27 cellular contexts compared by ENCODE assay signal in the genomic region with DNA sequence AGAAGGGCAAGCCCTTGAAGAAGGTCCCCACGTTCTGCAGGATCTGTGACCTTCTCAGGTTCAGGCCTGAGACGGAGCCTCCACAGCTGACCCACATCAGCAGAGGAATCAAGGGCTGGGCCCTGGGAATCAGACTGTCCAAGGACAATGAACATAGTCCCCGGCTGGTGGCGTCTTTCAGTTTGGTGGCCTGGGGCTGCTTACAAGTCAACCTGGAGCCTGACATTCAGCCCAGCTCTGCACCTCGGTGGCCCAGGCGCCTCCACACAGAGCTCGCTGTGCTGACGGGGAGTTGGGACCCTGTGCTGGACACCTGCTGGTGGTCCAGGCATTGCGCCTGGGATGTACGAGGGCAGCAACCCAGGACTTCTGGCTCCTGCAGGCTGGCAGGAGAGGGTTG.
"Had no signal": no experiment of that assay in that cellular context is flagged by ENCODE, and none has a peak within 500 bp of the region (broad histone marks: within the 10 kb centered on the region; RNA-seq: fewer than 3 reads in every experiment).

No MANE protein-coding gene starts in this region.

- H3K4me1 ChIP-seq: neural progenitor cell, parathyroid adenoma, psoas muscle, right lobe of liver, sigmoid colon, stomach, tibial nerve, upper lobe of left lung, uterus had no signal

- H3K36me3 Mint-ChIP-seq: natural killer cell; neural progenitor cell; stimulated activated effector memory CD8-positive, alpha-beta T cell treated with anti-CD3 and anti-CD28 coated beads, Interleukin-12 subunit alpha, Interleukin-12 subunit beta, amount 100 ng/mL, for 72 hours; stimulated activated naive B cell treated with anti-CD40 and anti-IgM and Interleukin-4, amounts not matched to agents 10 μg/mL and 1 μg/mL and 100 μg/mL, for 72 hours had no signal

- H3K9me3 Mint-ChIP-seq: natural killer cell; stimulated activated effector memory CD8-positive, alpha-beta T cell treated with anti-CD3 and anti-CD28 coated beads, Interleukin-12 subunit alpha, Interleukin-12 subunit beta, amount 100 ng/mL, for 72 hours; stimulated activated naive CD8-positive, alpha-beta T cell treated with anti-CD3 and anti-CD28 coated beads, Interleukin-15, Interleukin-2, amounts not matched to agents 100 ng/mL and 50 ng/mL, for 24 hours had no signal

- H3K27ac Mint-ChIP-seq: natural killer cell; nephron; neural progenitor cell; progenitor cell of endocrine pancreas; stimulated activated effector memory CD8-positive, alpha-beta T cell treated with anti-CD3 and anti-CD28 coated beads, Interleukin-12 subunit alpha, Interleukin-12 subunit beta, amount 100 ng/mL, for 72 hours; stimulated activated naive B cell treated with anti-CD40 and anti-IgM and Interleukin-4, amounts not matched to agents 10 μg/mL and 1 μg/mL and 100 μg/mL, for 72 hours; stimulated activated naive CD8-positive, alpha-beta T cell treated with anti-CD3 and anti-CD28 coated beads, Interleukin-15, Interleukin-2, amounts not matched to agents 100 ng/mL and 50 ng/mL, for 24 hours had no signal

- H3K27me3 Mint-ChIP-seq: progenitor cell of endocrine pancreas; stimulated activated naive CD8-positive, alpha-beta T cell treated with anti-CD3 and anti-CD28 coated beads, Interleukin-15, Interleukin-2, amounts not matched to agents 100 ng/mL and 50 ng/mL, for 24 hours had no signal

- H3K9me3 ChIP-seq: ovary, psoas muscle, right lobe of liver, sigmoid colon, stomach, thoracic aorta, thyroid gland, tibial nerve, upper lobe of left lung, uterus had no signal

- H3K36me3 ChIP-seq: neural progenitor cell, ovary, right lobe of liver, sigmoid colon, stomach, thoracic aorta, thyroid gland, tibial nerve, upper lobe of left lung, uterus had no signal

- H3K27ac ChIP-seq: neural progenitor cell, ovary, parathyroid adenoma, psoas muscle, right lobe of liver, sigmoid colon, stomach, thoracic aorta, thyroid gland, tibial nerve, upper lobe of left lung, uterus had no signal

- H3K4me1 Mint-ChIP-seq: natural killer cell; nephron; neural progenitor cell; stimulated activated effector memory CD8-positive, alpha-beta T cell treated with anti-CD3 and anti-CD28 coated beads, Interleukin-12 subunit alpha, Interleukin-12 subunit beta, amount 100 ng/mL, for 72 hours; stimulated activated naive B cell treated with anti-CD40 and anti-IgM and Interleukin-4, amounts not matched to agents 10 μg/mL and 1 μg/mL and 100 μg/mL, for 72 hours had no signal

- DNase-seq: natural killer cell; occipital lobe; right cardiac atrium; small intestine; stimulated activated CD4-positive, alpha-beta T cell treated with anti-CD3 and anti-CD28 coated beads, Interleukin-15, amount 100 ng/mL, for 24 hours; stimulated activated CD4-positive, alpha-beta T cell treated with anti-CD3 and anti-CD28 coated beads, Interleukin-2, amount 100 ng/mL, for 24 hours; stimulated activated CD4-positive, alpha-beta T cell treated with anti-CD3 and anti-CD28 coated beads, Interleukin-2, amount 100 ng/mL, for 48 hours; stimulated activated CD4-positive, alpha-beta T cell treated with anti-CD3 and anti-CD28 coated beads, Interleukin-4, amount 100 ng/mL, for 24 hours; stimulated activated naive B cell treated with anti-CD40 and anti-IgM and Interleukin-4, amounts not matched to agents 10 μg/mL and 1 μg/mL and 100 μg/mL, for 72 hours; stimulated activated naive CD4-positive, alpha-beta T cell treated with Interleukin-2 at 50 U/mL for 16 hours; stomach; thyroid gland; trophoblast cell; upper lobe of left lung; uterus had no signal

- H3K27me3 ChIP-seq: neural progenitor cell, ovary, right lobe of liver, thyroid gland, tibial nerve, upper lobe of left lung, uterus had no signal

- H3K4me3 ChIP-seq: neural progenitor cell, ovary, psoas muscle, right lobe of liver, sigmoid colon, stomach, thoracic aorta, thyroid gland, tibial nerve, upper lobe of left lung, uterus had no signal

- H3K4me3 Mint-ChIP-seq: natural killer cell; nephron; neural progenitor cell; stimulated activated effector memory CD8-positive, alpha-beta T cell treated with anti-CD3 and anti-CD28 coated beads, Interleukin-12 subunit alpha, Interleukin-12 subunit beta, amount 100 ng/mL, for 72 hours; stimulated activated naive B cell treated with anti-CD40 and anti-IgM and Interleukin-4, amounts not matched to agents 10 μg/mL and 1 μg/mL and 100 μg/mL, for 72 hours; stimulated activated naive CD8-positive, alpha-beta T cell treated with anti-CD3 and anti-CD28 coated beads, Interleukin-15, Interleukin-2, amounts not matched to agents 100 ng/mL and 50 ng/mL, for 24 hours had no signal

- ATAC-seq: natural killer cell; psoas muscle; right cardiac atrium; right lobe of liver; stimulated activated effector memory CD8-positive, alpha-beta T cell treated with anti-CD3 and anti-CD28 coated beads, Interleukin-12 subunit alpha, Interleukin-12 subunit beta, amount 100 ng/mL, for 72 hours; stimulated activated naive B cell treated with anti-CD40 and anti-IgM and Interleukin-4, amounts not matched to agents 10 μg/mL and 1 μg/mL and 100 μg/mL, for 72 hours had no signal
